In genomic region chr3:188749010-188749617, GRCh38 we compare ENCODE assay signal across 1 cellular context.
TF ChIP-seq lines count a peak whose summit lies in the region.

No MANE protein-coding gene starts in this region.

TF ChIP-seq in GM23338, 12 proteins besides CTCF, POLR2A, EP300 and RAD21 (continued from another document):
- TF ChIP-seq ZNF462 (CRISPR knock-in tag; IDR thresholded peaks at IDR 0.05): no peak
- no peak for TF ChIP-seq EZH2 (IDR thresholded peaks at IDR 0.05; ENCODE audit: low read depth, unreplicated experiment)
- TF ChIP-seq JUNB (IDR thresholded peaks at IDR 0.05; ENCODE audit: unreplicated experiment): no peak
- TF ChIP-seq REST (IDR thresholded peaks at IDR 0.05; ENCODE audit: unreplicated experiment): no peak
- TF ChIP-seq ZNF114 (CRISPR knock-in tag; IDR thresholded peaks at IDR 0.05): no peak
- TF ChIP-seq NANOG (IDR thresholded peaks at IDR 0.05; ENCODE audit: borderline replicate concordance): no peak
- TF ChIP-seq ETS1 (IDR thresholded peaks at IDR 0.05): no peak
- TF ChIP-seq CREB1 (CRISPR knock-in tag; IDR thresholded peaks at IDR 0.05; ENCODE audit: low read depth): no peak
- no peak for TF ChIP-seq EZH2phosphoT487 (IDR thresholded peaks at IDR 0.05; ENCODE audit: unreplicated experiment)
- TF ChIP-seq POLR2AphosphoS5 (IDR thresholded peaks at IDR 0.05; ENCODE audit: low read depth): no peak
